In genomic region chr12:92570056-92570753, GRCh38 we compare ENCODE assay signal across 8 cellular contexts.
A peak's percentile ranks its signal among the peaks of the same experiment; 100 is the strongest.
DNase-seq lines count a peak whose midpoint lies in the region; ATAC-seq and TF ChIP-seq lines count a peak whose summit lies in the region.

No MANE protein-coding gene starts in this region.

- peak; percentile 92 for ATAC-seq in activated CD4-positive, alpha-beta T cell treated with anti-CD3 and anti-CD28 coated beads for 36 hours
- ATAC-seq in GM21528 (IDR thresholded peaks at IDR 0.05; ENCODE audit: low FRiP score, unreplicated experiment) (peak; percentile 85), foreskin keratinocyte (peak; percentile 68)
- peak; percentile 83 for ATAC-seq in activated T-helper 17 cell treated with anti-CD3 and anti-CD28 coated beads, Interleukin-2, amount 50 U/mL, for 72 hours (replicated peaks)

- H3K27me3 Mint-ChIP-seq in activated CD4-positive, alpha-beta T cell treated with anti-CD3 and anti-CD28 coated beads for 36 hours: no peaks in the 10 kb centered on the region
- H3K27me3 Mint-ChIP-seq in activated T-helper 17 cell treated with anti-CD3 and anti-CD28 coated beads, Interleukin-2, amount 50 U/mL, for 72 hours: no peaks in the 10 kb centered on the region

- H3K27ac Mint-ChIP-seq in activated CD4-positive, alpha-beta T cell treated with anti-CD3 and anti-CD28 coated beads for 36 hours: no peak overlapping the region
- no peak overlapping the region for H3K27ac Mint-ChIP-seq in activated T-helper 17 cell treated with anti-CD3 and anti-CD28 coated beads, Interleukin-2, amount 50 U/mL, for 72 hours

- H3K36me3 Mint-ChIP-seq in activated CD4-positive, alpha-beta T cell treated with anti-CD3 and anti-CD28 coated beads for 36 hours (ENCODE audit: low read depth): peaks cover 20% of the 10 kb centered on the region
- H3K36me3 Mint-ChIP-seq in activated T-helper 17 cell treated with anti-CD3 and anti-CD28 coated beads, Interleukin-2, amount 50 U/mL, for 72 hours (ENCODE audit: low read depth): peaks cover 26% of the 10 kb centered on the region

- CTCF ChIA-PET in activated CD4-positive, alpha-beta T cell treated with anti-CD3 and anti-CD28 coated beads for 36 hours (lab: Charles Lee): interaction anchor here (0.5 to 4.3 kb wide), 20 partner anchors 14 to 1170 kb away, joined by 3 to 50 read pairs (median 3); partner anchors contain the start of gene BTG1

- no peak overlapping the region for H3K4me3 Mint-ChIP-seq in activated CD4-positive, alpha-beta T cell treated with anti-CD3 and anti-CD28 coated beads for 36 hours
- H3K4me3 Mint-ChIP-seq in activated T-helper 17 cell treated with anti-CD3 and anti-CD28 coated beads, Interleukin-2, amount 50 U/mL, for 72 hours: no peak overlapping the region

- peak; percentile 58 for DNase-seq in activated CD4-positive, alpha-beta T cell treated with anti-CD3 and anti-CD28 coated beads for 36 hours
- no peak for DNase-seq in activated CD4-positive, alpha-beta T cell treated with anti-CD3 and anti-CD28 coated beads, Interleukin-2, amount 50 U/mL, for 48 hours
- DNase-seq in HS-27A (ENCODE audit: low read depth): peak; percentile 69
- DNase-seq in NCI-H774 (lab: John Stamatoyannopoulos, UW): peak; percentile 79
- DNase-seq in foreskin keratinocyte: peak; percentile 63 to 81
- peak; percentile 56 for DNase-seq in non-pigmented ciliary epithelial cell (ENCODE audit: low read depth)

- peaks cover 16% of the 10 kb centered on the region for H3K9me3 Mint-ChIP-seq in activated CD4-positive, alpha-beta T cell treated with anti-CD3 and anti-CD28 coated beads for 36 hours (ENCODE audit: low read depth)
- H3K9me3 Mint-ChIP-seq in activated T-helper 17 cell treated with anti-CD3 and anti-CD28 coated beads, Interleukin-2, amount 50 U/mL, for 72 hours: no peaks in the 10 kb centered on the region

- H3K27ac ChIP-seq in foreskin keratinocyte: peak overlapping the region; percentile 13

- peaks cover 32% of the 10 kb centered on the region for H3K4me1 Mint-ChIP-seq in activated CD4-positive, alpha-beta T cell treated with anti-CD3 and anti-CD28 coated beads for 36 hours
- H3K4me1 Mint-ChIP-seq in activated T-helper 17 cell treated with anti-CD3 and anti-CD28 coated beads, Interleukin-2, amount 50 U/mL, for 72 hours: peaks cover 19% of the 10 kb centered on the region

- TF ChIP-seq CTCF in foreskin keratinocyte (conservative IDR thresholded peaks at IDR 0.05): peak; percentile 91

- no peaks in the 10 kb centered on the region for H3K27me3 ChIP-seq in foreskin keratinocyte

- peaks cover 18% of the 10 kb centered on the region for H3K4me1 ChIP-seq in foreskin keratinocyte

- POLR2A ChIA-PET in activated CD4-positive, alpha-beta T cell treated with anti-CD3 and anti-CD28 coated beads for 36 hours (lab: Charles Lee): interaction anchor here (0.6 kb wide), 1 partner anchor 28 kb away, joined by 5 read pairs; no protein-coding TSS in a partner anchor

- intact Hi-C loops in activated CD4-positive, alpha-beta T cell treated with anti-CD3 and anti-CD28 coated beads for 36 hours (cut with DNase I, micrococcal nuclease): loop anchor here (1.0 to 10.0 kb wide), 21 partner anchors 31 to 1208 kb away; no protein-coding TSS in a partner anchor

Comparison
In these comparisons a context has a peak if more than half of its experiments do, and no peak if none do; other contexts are left out.
1. DNase-seq: peak in activated CD4-positive, alpha-beta T cell treated with anti-CD3 and anti-CD28 coated beads for 36 hours (single experiment), HS-27A (single experiment), NCI-H774 (single experiment), foreskin keratinocyte (2 of 2) and non-pigmented ciliary epithelial cell (single experiment); none in activated CD4-positive, alpha-beta T cell treated with anti-CD3 and anti-CD28 coated beads, Interleukin-2, amount 50 U/mL, for 48 hours (0 of 2).
2. Peak in every context shown above with its lines, with median percentiles within 50 percentile points of each other: ATAC-seq.